In genomic region chr5:172703952-172704351, GRCh38 we compare ENCODE assay signal across 8 cellular contexts.
"Had no signal": no experiment of that assay in that cellular context is flagged by ENCODE, and none has a peak within 500 bp of the region (broad histone marks: within the 10 kb centered on the region; RNA-seq: fewer than 3 reads in every experiment).

No MANE protein-coding gene starts in this region.

- FAIRE-seq: H1, H54, HTR-8/SVneo had no signal

- DNase-seq: H9, HCEC 1CT, IMR-90, KBM-7 had no signal

- H3K27ac Mint-ChIP-seq: GM23338, H9 had no signal

- H2AFZ ChIP-seq: GM23338 had no signal

- H3K4me2 ChIP-seq: GM23338 had no signal

- H3K4me3 Mint-ChIP-seq: GM23338, H9 had no signal

- ATAC-seq: GM23338 had no signal

- H3K4me3 ChIP-seq: GM23338 had no signal

- H3K9me3 Mint-ChIP-seq: GM23338, H9 had no signal
